In genomic region chr3:75429561-75430220, GRCh38 we compare ENCODE assay signal across 8 cellular contexts.
DNase-seq lines count a peak whose midpoint lies in the region; ATAC-seq, FAIRE-seq and TF ChIP-seq lines count a peak whose summit lies in the region.
"Not testable (repeated sequence)": the region's sequence is repeated elsewhere in the genome, so short reads cannot be mapped to it uniquely, and the experiment has no call there.

No MANE protein-coding gene starts in this region.

- not testable (repeated sequence) for H3K27ac ChIP-seq in 22Rv1, lower lobe of right lung
- peak overlapping the region in 1 of 4 donors; percentile 16 for H3K27ac ChIP-seq in esophagus squamous epithelium

- ATAC-seq in lower lobe of right lung, result not testable (repeated sequence)

- intact Hi-C loops in activated naive CD4-positive, alpha-beta T cell treated with anti-CD3 and anti-CD28 coated beads for 36 hours (cut with micrococcal nuclease), result loop anchor here (1.0 to 10.0 kb wide), 4 partner anchors 67 to 237 kb away; no protein-coding TSS in a partner anchor
- intact Hi-C loops in esophagus squamous epithelium (cut with DNase I), result loop anchor here (10.0 kb wide), 1 partner anchor 135 kb away; no protein-coding TSS in a partner anchor
- intact Hi-C loops in lower lobe of right lung (cut with DNase I), result loop anchor here (10.0 kb wide), 1 partner anchor 135 kb away; no protein-coding TSS in a partner anchor

- not testable (repeated sequence) for H3K27me3 Mint-ChIP-seq in activated naive CD4-positive, alpha-beta T cell treated with anti-CD3 and anti-CD28 coated beads for 36 hours (ENCODE audit: low read depth)

- WGBS in esophagus squamous epithelium, 2 donors, result 33 to 56% methylated on average over 7 to 9 of the region's 9 CpGs

- CTCF ChIA-PET in activated naive CD4-positive, alpha-beta T cell treated with anti-CD3 and anti-CD28 coated beads for 36 hours (lab: Charles Lee), result interaction anchor here (0.6 to 1.3 kb wide), 2 partner anchors 236 to 1848 kb away, joined by 3 to 4 read pairs; no protein-coding TSS in a partner anchor

- TF ChIP-seq POLR2A in esophagus squamous epithelium (IDR thresholded peaks at IDR 0.05), result not testable (repeated sequence)

- DNase-seq in GM19239 (ENCODE audit: insufficient read length, low spot score) (peak; percentile 5), NCI-H2107 (lab: John Stamatoyannopoulos, UW) (peak; percentile 27), T1000 (lab: John Stamatoyannopoulos, UW) (peak; percentile 70), lower lobe of right lung (peak; percentile 80)
- peak; percentile 81 for DNase-seq in activated naive CD4-positive, alpha-beta T cell treated with anti-CD3 and anti-CD28 coated beads for 36 hours
- not testable (repeated sequence) for DNase-seq in esophagus squamous epithelium (lab: John Stamatoyannopoulos, UW)
- DNase-seq in stimulated activated CD4-positive, alpha-beta T cell treated with anti-CD3 and anti-CD28 coated beads, Interleukin-15, amount 100 ng/mL, for 48 hours (ENCODE audit: low read depth in 2 of 2), result peak; percentile 53 to 64

- H3K36me3 Mint-ChIP-seq in activated naive CD4-positive, alpha-beta T cell treated with anti-CD3 and anti-CD28 coated beads for 36 hours (ENCODE audit: low read depth), result peaks cover 32% of the 10 kb centered on the region

- H3K36me3 ChIP-seq in esophagus squamous epithelium (peaks cover 8 to 73% (median 12%) of the 10 kb centered on the region in 3 donors), lower lobe of right lung (peaks cover 26% of the 10 kb centered on the region)

- TF ChIP-seq CTCF in 22Rv1 (IDR thresholded peaks at IDR 0.05) (peak; percentile 53), esophagus squamous epithelium (IDR thresholded peaks at IDR 0.05) (peak; percentile 64 to 89 (median 83)), lower lobe of right lung (IDR thresholded peaks at IDR 0.05) (peak; percentile 82)

- not testable (repeated sequence) for H3K9me3 Mint-ChIP-seq in activated naive CD4-positive, alpha-beta T cell treated with anti-CD3 and anti-CD28 coated beads for 36 hours

- H3K4me3 ChIP-seq in esophagus squamous epithelium, lower lobe of right lung: not testable (repeated sequence)

- peaks cover 18 to 36% (median 19%) of the 10 kb centered on the region in 3 donors for H3K4me1 ChIP-seq in esophagus squamous epithelium
- not testable (repeated sequence) for H3K4me1 ChIP-seq in lower lobe of right lung

- peaks cover 21% of the 10 kb centered on the region for H3K4me1 Mint-ChIP-seq in activated naive CD4-positive, alpha-beta T cell treated with anti-CD3 and anti-CD28 coated beads for 36 hours (ENCODE audit: low read depth)

- not testable (repeated sequence) for H3K4me3 Mint-ChIP-seq in activated naive CD4-positive, alpha-beta T cell treated with anti-CD3 and anti-CD28 coated beads for 36 hours

- not testable (repeated sequence) for FAIRE-seq in GM19239 (lab: Jason Lieb, UNC)

- not testable (repeated sequence) for H3K27me3 ChIP-seq in esophagus squamous epithelium; lower lobe of right lung (ENCODE audit: low read depth)

- not testable (repeated sequence) for H3K9me3 ChIP-seq in esophagus squamous epithelium, lower lobe of right lung

- not testable (repeated sequence) for H3K27ac Mint-ChIP-seq in activated naive CD4-positive, alpha-beta T cell treated with anti-CD3 and anti-CD28 coated beads for 36 hours
